24 cellular contexts compared by ENCODE assay signal in genomic region chr18:22673182-22673862, GRCh38.
"Had no signal": no experiment of that assay in that cellular context is flagged by ENCODE, and none has a peak within 500 bp of the region (broad histone marks: within the 10 kb centered on the region; RNA-seq: fewer than 3 reads in every experiment).

No MANE protein-coding gene starts in this region.

- H3K9me3 ChIP-seq: breast epithelium, suprapubic skin, upper lobe of right lung had no signal

- H3K9ac ChIP-seq: neural progenitor cell had no signal

- DNase-seq: activated CD4-positive, alpha-beta memory T cell treated with anti-CD3 and anti-CD28 coated beads for 36 hours; activated CD4-positive, alpha-beta T cell treated with anti-CD3 and anti-CD28 coated beads, Interleukin-2, amount 10 ng/mL, durations not matched to agents 24 days and 14 days; activated CD4-positive, CD25-positive, alpha-beta regulatory T cell treated with anti-CD3 and anti-CD28 coated beads, Interleukin-2, amount 50 U/mL, for 72 hours; activated CD8-positive, alpha-beta memory T cell treated with anti-CD3 and anti-CD28 coated beads, Interleukin-2, amount 50 U/mL, for 4 hours; activated gamma-delta T cell; activated naive CD4-positive, alpha-beta T cell treated with anti-CD3 and anti-CD28 coated beads, Interleukin-2, amount 50 U/mL, for 16 hours; activated T-cell treated with anti-CD3 and anti-CD28 coated beads, Interleukin-2, amount 50 U/mL, for 1 hour; central memory CD4-positive, alpha-beta T cell; effector memory CD4-positive, alpha-beta T cell; heart left ventricle; lower lobe of right lung; natural killer cell; posterior cingulate gyrus; right cardiac atrium; spleen; stimulated activated naive CD4-positive, alpha-beta T cell; T-helper 9 cell; tibial artery; upper lobe of right lung had no signal

- H2AFZ ChIP-seq: neural progenitor cell had no signal

- H3K27ac ChIP-seq: breast epithelium, heart left ventricle, lower lobe of right lung, neural progenitor cell, spleen, suprapubic skin, upper lobe of right lung had no signal

- H3K36me3 ChIP-seq: breast epithelium, heart left ventricle, lower lobe of right lung, neural progenitor cell, spleen, suprapubic skin, tibial artery, upper lobe of right lung had no signal

- H3K4me3 ChIP-seq: breast epithelium, heart left ventricle, lower lobe of right lung, neural progenitor cell, spleen, suprapubic skin, tibial artery, upper lobe of right lung had no signal

- H3K4me2 ChIP-seq: neural progenitor cell had no signal

- H3K4me1 ChIP-seq: breast epithelium, heart left ventricle, lower lobe of right lung, neural progenitor cell, spleen, suprapubic skin, upper lobe of right lung had no signal

- H3K27me3 ChIP-seq: breast epithelium, heart left ventricle, neural progenitor cell, suprapubic skin, tibial artery, upper lobe of right lung had no signal

- FAIRE-seq: colon had no signal

- ATAC-seq: heart left ventricle, left lobe of liver, natural killer cell, right cardiac atrium, upper lobe of right lung had no signal
